In genomic region chr7:100358857-100359212, GRCh38 we compare ENCODE assay signal across 22 cellular contexts. TPM values are rescaled to one million over a fixed set of nuclear protein-coding genes. Genes with fewer than 3 reads are reported as not detected.
"Had no signal": no experiment of that assay in that cellular context is flagged by ENCODE, and none has a peak within 500 bp of the region (broad histone marks: within the 10 kb centered on the region; RNA-seq: fewer than 3 reads in every experiment).

No MANE protein-coding gene starts in this region.

- H3K9me3 Mint-ChIP-seq: endodermal cell; naive thymus-derived CD8-positive, alpha-beta T cell; T-helper 1 cell treated with Interleukin-12 subunit alpha and Interleukin-12 subunit beta and Interleukin-4 antibody, amounts not matched to agents 30 μg/mL and 1 μg/mL, for 36 hours had no signal

- ATAC-seq: activated CD8-positive, alpha-beta T cell treated with anti-CD3 and anti-CD28 coated beads, Interleukin-2, amount 10 ng/mL, durations not matched to agents 7 days and 5 days; gastrocnemius medialis; left lobe of liver; naive thymus-derived CD8-positive, alpha-beta T cell had no signal

- H3K27me3 Mint-ChIP-seq: naive thymus-derived CD8-positive, alpha-beta T cell had no signal

- DNase-seq: activated CD4-positive, alpha-beta T cell treated with anti-CD3 and anti-CD28 coated beads for 4 hours; activated CD8-positive, alpha-beta memory T cell treated with anti-CD3 and anti-CD28 coated beads, Interleukin-2, amount 50 U/mL, for 4 hours; activated CD8-positive, alpha-beta T cell treated with anti-CD3 and anti-CD28 coated beads, Interleukin-2, amount 10 ng/mL, durations not matched to agents 7 days and 5 days; activated gamma-delta T cell treated with Interleukin-2 at 50 U/mL for 16 hours; anterior cingulate cortex; endodermal cell; erythroblast; gastrocnemius medialis; heart left ventricle; mammary epithelial cell; naive thymus-derived CD8-positive, alpha-beta T cell; right lobe of liver; stomach; testis had no signal

- H3K9me3 ChIP-seq: gastrocnemius medialis, heart left ventricle, psoas muscle, right lobe of liver, stomach, testis, upper lobe of right lung had no signal

- H3K4me3 ChIP-seq: gastrocnemius medialis, heart left ventricle, psoas muscle, right lobe of liver, smooth muscle cell, stomach, testis, upper lobe of right lung had no signal

- H3K27ac Mint-ChIP-seq: activated CD8-positive, alpha-beta T cell treated with anti-CD3 and anti-CD28 coated beads, Interleukin-2, amount 10 ng/mL, durations not matched to agents 7 days and 5 days; endodermal cell; T-helper 1 cell treated with Interleukin-12 subunit alpha and Interleukin-12 subunit beta and Interleukin-4 antibody, amounts not matched to agents 30 μg/mL and 1 μg/mL, for 36 hours had no signal

- H3K4me1 ChIP-seq: heart left ventricle, psoas muscle, right lobe of liver, stomach, testis, upper lobe of right lung had no signal

- H3K4me2 ChIP-seq: smooth muscle cell had no signal

- H3K4me3 Mint-ChIP-seq: activated CD8-positive, alpha-beta T cell treated with anti-CD3 and anti-CD28 coated beads, Interleukin-2, amount 10 ng/mL, durations not matched to agents 7 days and 5 days; endodermal cell; naive thymus-derived CD8-positive, alpha-beta T cell; T-helper 1 cell treated with Interleukin-12 subunit alpha and Interleukin-12 subunit beta and Interleukin-4 antibody, amounts not matched to agents 30 μg/mL and 1 μg/mL, for 36 hours had no signal

- H3K27me3 ChIP-seq: gastrocnemius medialis, heart left ventricle, right lobe of liver, stomach, testis, upper lobe of right lung had no signal

- H3K4me1 Mint-ChIP-seq: endodermal cell had no signal

- H3K27ac ChIP-seq: gastrocnemius medialis, heart left ventricle, psoas muscle, right lobe of liver, stomach, testis, upper lobe of right lung had no signal

RNA-seq across cellular contexts. Expression of gene PILRA, which starts 14.5 kb away (rescaled TPM):
- total RNA-seq: dermis microvascular lymphatic vessel endothelial cell had no signal

RNA-seq across cellular contexts. Expression of gene SPDYE3, which starts 51.3 kb away (rescaled TPM):
- total RNA-seq: activated CD8-positive, alpha-beta T cell treated with anti-CD3 and anti-CD28 coated beads, Interleukin-2, amount 10 ng/mL, durations not matched to agents 7 days and 5 days; chondrocyte; dermis microvascular lymphatic vessel endothelial cell; endodermal cell; gastrocnemius medialis; heart left ventricle; left lobe of liver; mammary epithelial cell; naive thymus-derived CD8-positive, alpha-beta T cell; omental fat pad; psoas muscle; right lobe of liver; smooth muscle cell; stomach; upper lobe of right lung had no signal
- polyA plus RNA-seq: mammary epithelial cell, stomach had no signal
